In genomic region chr2:159066541-159067156, GRCh38 we compare ENCODE assay signal across 24 cellular contexts.
A peak's percentile ranks its signal among the peaks of the same experiment; 100 is the strongest.
DNase-seq lines count a peak whose midpoint lies in the region; ATAC-seq and TF ChIP-seq lines count a peak whose summit lies in the region.
"Had no signal": no experiment of that assay in that cellular context is flagged by ENCODE, and none has a peak within 500 bp of the region (broad histone marks: within the 10 kb centered on the region; RNA-seq: fewer than 3 reads in every experiment).

No MANE protein-coding gene starts in this region.

- 31 to 44% methylated on average over 1 of the region's 1 CpG for WGBS in esophagus squamous epithelium, 2 donors

- DNase-seq in DMS 273 (lab: John Stamatoyannopoulos, UW; ENCODE audit: unreplicated experiment): peak; percentile 69
- peak; percentile 59 for DNase-seq in LHCN-M2 (ENCODE audit: low read depth)
- DNase-seq in Panc1 (ENCODE audit: low read depth, low spot score): no peak
- DNase-seq in esophagus squamous epithelium (lab: John Stamatoyannopoulos, UW): no peak
- DNase-seq in NOMO-1 treated with dmso at 0.1 percent for 144 hours (lab: John Stamatoyannopoulos, UW; ENCODE audit: unreplicated experiment): no peak
- no peak for DNase-seq in sciatic nerve (ENCODE audit: low spot score)
- no peak for DNase-seq in erythroblast (lab: John Stamatoyannopoulos, UW)
- DNase-seq: activated CD4-positive, alpha-beta T cell treated with anti-CD3 and anti-CD28 coated beads for 36 hours; activated naive CD4-positive, alpha-beta T cell treated with anti-CD3 and anti-CD28 coated beads, Interleukin-2, amount 50 U/mL, for 16 hours; activated T-cell treated with anti-CD3 and anti-CD28 coated beads, Interleukin-2, amount 50 U/mL, for 48 hours; caudate nucleus; CD4-positive, CD25-positive, alpha-beta regulatory T cell; dermis blood vessel endothelial cell; KG1; NCI-H1930; NCI-H526 treated with DMSO at 0.1 percent for 48 hours; SHP77; stimulated activated CD4-positive, alpha-beta T cell treated with anti-CD3 and anti-CD28 coated beads, Interleukin-4, amount 100 ng/mL, for 1 hour; stimulated activated naive CD4-positive, alpha-beta T cell; T-helper 1 cell; testis had no signal

- H3K27ac ChIP-seq in Panc1 (ENCODE audit: low read length): peak overlapping the region; percentile 35; the same call in 1 of the 2 replicates
- peak overlapping the region in 3 of 4 donors; percentile 27 to 70 (median 67) for H3K27ac ChIP-seq in esophagus squamous epithelium
- H3K27ac ChIP-seq: neutrophil, testis had no signal

- no TSS peak for BruUV-seq in Panc1 (replicated peaks; lab: Mats Ljungman, UMichigan)

- H3K4me3 ChIP-seq in Panc1 (ENCODE audit: low read depth in 2 of 2, low read length in 2 of 2) (no peak overlapping the region), esophagus squamous epithelium (no peak overlapping the region)
- H3K4me3 ChIP-seq: HAP-1, testis had no signal

- POLR2A ChIA-PET in Panc1 (lab: Charles Lee): no interaction called here

- no peak for TF ChIP-seq CTCF in Panc1 (IDR thresholded peaks at IDR 0.05)
- TF ChIP-seq CTCF in esophagus squamous epithelium (IDR thresholded peaks at IDR 0.05): no peak

- 0 out of 2 replicates have a peak, but pooled peaks cover 3% of the 10 kb centered on the region for H3K36me3 ChIP-seq in Panc1 (ENCODE audit: control insufficient read depth, insufficient read depth, low read length)
- H3K36me3 ChIP-seq in esophagus squamous epithelium: no peaks in the 10 kb centered on the region
- H3K36me3 ChIP-seq: HAP-1, neutrophil had no signal

- ATAC-seq in Panc1 (no peak), HG03378 (IDR thresholded peaks at IDR 0.05; ENCODE audit: unreplicated experiment) (no peak), sciatic nerve (no peak)
- ATAC-seq: activated CD4-positive, alpha-beta T cell treated with anti-CD3 and anti-CD28 coated beads for 36 hours had no signal

- CTCF ChIA-PET in Panc1 (lab: Charles Lee): no interaction called here

- TF ChIP-seq POLR2A in esophagus squamous epithelium (IDR thresholded peaks at IDR 0.05) (no peak), erythroblast (IDR thresholded peaks at IDR 0.05; ENCODE audit: low read length) (no peak)

- peaks cover 33% of the 10 kb centered on the region for H3K4me1 ChIP-seq in Panc1 (ENCODE audit: control insufficient read depth, insufficient read depth, low read length)
- peaks cover 6 to 85% (median 26%) of the 10 kb centered on the region in 3 donors for H3K4me1 ChIP-seq in esophagus squamous epithelium

- H3K9me3 ChIP-seq in Panc1 (ENCODE audit: control insufficient read depth, insufficient read depth, low read depth, low read length) (no peaks in the 10 kb centered on the region), esophagus squamous epithelium (no peaks in the 10 kb centered on the region)
- H3K9me3 ChIP-seq: HAP-1, neutrophil, testis had no signal

- in situ Hi-C loops in Panc1 (cut with HindIII; ENCODE audit: low pct_unique_long_range_greater_than_20kb, low sequenced_read_pairs): no loop called here

- H3K27me3 ChIP-seq in Panc1 (ENCODE audit: control insufficient read depth, insufficient read depth, low read length): no peaks in the 10 kb centered on the region
- no peaks in the 10 kb centered on the region for H3K27me3 ChIP-seq in esophagus squamous epithelium
- H3K27me3 ChIP-seq: neutrophil, testis had no signal

- intact Hi-C loops in Panc1 (cut with micrococcal nuclease; ENCODE audit: unreplicated experiment) (no loop called here), esophagus squamous epithelium (cut with DNase I) (no loop called here), sciatic nerve (cut with DNase I) (no loop called here)

Comparison
In these comparisons a context has a peak if more than half of its experiments do, and no peak if none do; other contexts are left out.
1. DNase-seq: peak in DMS 273 (single experiment) and LHCN-M2 (single experiment); none in Panc1 (single experiment), esophagus squamous epithelium (single experiment), NOMO-1 treated with dmso at 0.1 percent for 144 hours (single experiment), sciatic nerve (single experiment) and erythroblast (0 of 2).